10 cellular contexts compared by ENCODE assay signal in genomic region chr7:35697414-35698175, GRCh38. TPM values are rescaled to one million over a fixed set of nuclear protein-coding genes. Genes with fewer than 3 reads are reported as not detected.
DNase-seq lines count a peak whose midpoint lies in the region; TF ChIP-seq lines count a peak whose summit lies in the region.
"Had no signal": no experiment of that assay in that cellular context is flagged by ENCODE, and none has a peak within 500 bp of the region (broad histone marks: within the 10 kb centered on the region; RNA-seq: fewer than 3 reads in every experiment).

No MANE protein-coding gene starts in this region.

- intact Hi-C loops in activated naive CD4-positive, alpha-beta T cell treated with anti-CD3 and anti-CD28 coated beads for 36 hours (cut with micrococcal nuclease), result loop anchor here (5.0 to 10.0 kb wide), 3 partner anchors 590 to 1747 kb away; partner anchors contain the start of gene ELMO1

- H3K9me3 Mint-ChIP-seq in HFFc6, result no peaks in the 10 kb centered on the region
- H3K9me3 Mint-ChIP-seq in activated naive CD4-positive, alpha-beta T cell treated with anti-CD3 and anti-CD28 coated beads for 36 hours, result no peaks in the 10 kb centered on the region
- H3K9me3 Mint-ChIP-seq: CD8-positive, alpha-beta T cell had no signal

- CTCF ChIA-PET in activated naive CD4-positive, alpha-beta T cell treated with anti-CD3 and anti-CD28 coated beads for 36 hours (lab: Charles Lee), result interaction anchor here (0.7 to 4.2 kb wide), 6 partner anchors 8 to 210 kb away, joined by 3 to 16 read pairs (median 5); no protein-coding TSS in a partner anchor

- peak overlapping the region; percentile 50; the same call in 1 of the 2 replicates for H3K27ac Mint-ChIP-seq in HFFc6
- H3K27ac Mint-ChIP-seq in activated naive CD4-positive, alpha-beta T cell treated with anti-CD3 and anti-CD28 coated beads for 36 hours, result no peak overlapping the region

- TF ChIP-seq CTCF in HFFc6 (IDR thresholded peaks at IDR 0.05), result no peak

- H3K36me3 Mint-ChIP-seq in HFFc6 (ENCODE audit: low read depth), result peaks cover 23% of the 10 kb centered on the region
- peaks cover 9% of the 10 kb centered on the region for H3K36me3 Mint-ChIP-seq in activated naive CD4-positive, alpha-beta T cell treated with anti-CD3 and anti-CD28 coated beads for 36 hours (ENCODE audit: low read depth)

- H3K4me1 Mint-ChIP-seq in HFFc6 (ENCODE audit: low read depth), result peaks cover 60% of the 10 kb centered on the region
- peaks cover 33% of the 10 kb centered on the region for H3K4me1 Mint-ChIP-seq in activated naive CD4-positive, alpha-beta T cell treated with anti-CD3 and anti-CD28 coated beads for 36 hours (ENCODE audit: low read depth)

- peak; percentile 52 for DNase-seq in AG08395 (ENCODE audit: low spot score)
- DNase-seq in HFFc6, result peak; percentile 67
- DNase-seq in amniotic epithelial cell (ENCODE audit: low read depth), result peak; percentile 91
- DNase-seq in islet precursor cell, result peak; percentile 78
- no peak for DNase-seq in stimulated activated CD4-positive, alpha-beta T cell treated with anti-CD3 and anti-CD28 coated beads, Interleukin-1b, Interleukin-23, amount 100 ng/mL, for 48 hours
- no peak for DNase-seq in NCI-H2029 treated with DMSO at 0.1 percent for 48 hours (lab: John Stamatoyannopoulos, UW)
- DNase-seq in SKM-1 (lab: John Stamatoyannopoulos, UW; ENCODE audit: unreplicated experiment), result no peak
- no peak for DNase-seq in activated naive CD4-positive, alpha-beta T cell treated with anti-CD3 and anti-CD28 coated beads for 36 hours
- DNase-seq: CD8-positive, alpha-beta T cell; NCI-H69 had no signal

- peak overlapping the region; percentile 59 for H3K4me3 Mint-ChIP-seq in HFFc6
- H3K4me3 Mint-ChIP-seq in activated naive CD4-positive, alpha-beta T cell treated with anti-CD3 and anti-CD28 coated beads for 36 hours, result no peak overlapping the region
- H3K4me3 Mint-ChIP-seq: CD8-positive, alpha-beta T cell had no signal

- no peaks in the 10 kb centered on the region for H3K27me3 Mint-ChIP-seq in HFFc6 (ENCODE audit: insufficient read depth)
- no peaks in the 10 kb centered on the region for H3K27me3 Mint-ChIP-seq in activated naive CD4-positive, alpha-beta T cell treated with anti-CD3 and anti-CD28 coated beads for 36 hours (ENCODE audit: low read depth)

RNA-seq across cellular contexts. Expression of gene HERPUD2, which starts 2.7 kb away (rescaled TPM):
- total RNA-seq in HFFc6 (2021; fragmentation: NEBNext Ultra II Directional; extraction: Animal tissue kit (Norgen Biotek cat#: 25700)), result 10 to 100 TPM; 21.2 to 26.5 (median 22.6) TPM
- 10 to 100 TPM; 20.3 to 22.4 TPM for total RNA-seq in activated naive CD4-positive, alpha-beta T cell treated with anti-CD3 and anti-CD28 coated beads for 36 hours

Comparison
In these comparisons a context has a peak if more than half of its experiments do, and no peak if none do; other contexts are left out.
1. DNase-seq: peak in AG08395 (single experiment), HFFc6 (single experiment), amniotic epithelial cell (single experiment) and islet precursor cell (single experiment); none in stimulated activated CD4-positive, alpha-beta T cell treated with anti-CD3 and anti-CD28 coated beads, Interleukin-1b, Interleukin-23, amount 100 ng/mL, for 48 hours (single experiment), NCI-H2029 treated with DMSO at 0.1 percent for 48 hours (single experiment), SKM-1 (single experiment) and activated naive CD4-positive, alpha-beta T cell treated with anti-CD3 and anti-CD28 coated beads for 36 hours (single experiment).